Comparison of ENCODE assay signal across 1 cellular context in genomic region chr9:122930933-122931850, GRCh38.
A peak's percentile ranks its signal among the peaks of the same experiment; 100 is the strongest.
TF ChIP-seq lines count a peak whose summit lies in the region.

Gene ZBTB26, minus strand, starts transcription at chr9:122931512. Its CDS starts 11,578 bp downstream, at chr9:122919934.

TF ChIP-seq in HepG2, 621 proteins besides CTCF, POLR2A, EP300 and RAD21 (continued from another document and continues in another):
- TF ChIP-seq BATF2 (CRISPR knock-in tag; IDR thresholded peaks at IDR 0.05) (no peak), RBAK (CRISPR knock-in tag; IDR thresholded peaks at IDR 0.05) (peak; percentile 42; the same call in 1 of the 2 replicates), ZFYVE20 (CRISPR knock-in tag; IDR thresholded peaks at IDR 0.05; ENCODE audit: borderline replicate concordance, low read depth) (no peak), CREBL2 (CRISPR knock-in tag; IDR thresholded peaks at IDR 0.05; ENCODE audit: borderline replicate concordance) (no peak), ZNF569 (CRISPR knock-in tag; IDR thresholded peaks at IDR 0.05; ENCODE audit: borderline replicate concordance) (no peak), ZNF552 (CRISPR knock-in tag; IDR thresholded peaks at IDR 0.05; ENCODE audit: borderline replicate concordance) (0 out of 2 replicates have a peak, but pooled peaks have one; percentile 25), ZNF318 (CRISPR knock-in tag; IDR thresholded peaks at IDR 0.05) (no peak), CHD4 (IDR thresholded peaks at IDR 0.05; ENCODE audit: borderline replicate concordance, low read length) (no peak), XRCC5 (optimal IDR thresholded peaks at IDR 0.05; ENCODE audit: low read length) (peak; percentile 84), ZNF83 (CRISPR knock-in tag; IDR thresholded peaks at IDR 0.05; ENCODE audit: borderline replicate concordance) (no peak; the same call in 1 of the 2 replicates), MED8 (CRISPR knock-in tag; IDR thresholded peaks at IDR 0.05; ENCODE audit: insufficient replicate concordance) (peak; percentile 74), GLMP (CRISPR knock-in tag; IDR thresholded peaks at IDR 0.05; ENCODE audit: borderline replicate concordance) (no peak), ZNF672 (CRISPR knock-in tag; IDR thresholded peaks at IDR 0.05) (no peak), MLXIP (CRISPR knock-in tag; IDR thresholded peaks at IDR 0.05; ENCODE audit: borderline replicate concordance) (no peak), TFDP2 (CRISPR knock-in tag; IDR thresholded peaks at IDR 0.05) (peak; percentile 57; the same call in 1 of the 2 replicates), PREB (CRISPR knock-in tag; IDR thresholded peaks at IDR 0.05) (0 out of 2 replicates have a peak, but pooled peaks have one; percentile 18), PRDM10 (CRISPR knock-in tag; IDR thresholded peaks at IDR 0.05; ENCODE audit: low read depth) (peak; percentile 44; the same call in 1 of the 2 replicates), ZNF280B (CRISPR knock-in tag; IDR thresholded peaks at IDR 0.05; ENCODE audit: borderline replicate concordance) (0 out of 2 replicates have a peak, but pooled peaks have one; percentile 23), ZNF678 (CRISPR knock-in tag; IDR thresholded peaks at IDR 0.05) (no peak), ZFP41 (CRISPR knock-in tag; IDR thresholded peaks at IDR 0.05; ENCODE audit: borderline replicate concordance) (no peak; the same call in 1 of the 2 replicates), FOXA3 (CRISPR knock-in tag; IDR thresholded peaks at IDR 0.05) (peak; percentile 48), FOXJ3 (CRISPR knock-in tag; IDR thresholded peaks at IDR 0.05; ENCODE audit: borderline replicate concordance) (peak; percentile 58), ARNT2 (CRISPR knock-in tag; IDR thresholded peaks at IDR 0.05; ENCODE audit: low read depth) (no peak), ZNF496 (CRISPR knock-in tag; IDR thresholded peaks at IDR 0.05; ENCODE audit: insufficient replicate concordance) (no peak), ZNF468 (CRISPR knock-in tag; IDR thresholded peaks at IDR 0.05) (no peak), TBL1XR1 (IDR thresholded peaks at IDR 0.05; ENCODE audit: borderline replicate concordance, low read length, partially characterized antibody) (no peak), ZMYM3 (CRISPR knock-in tag; IDR thresholded peaks at IDR 0.05) (peak; percentile 11; the same call in 1 of the 2 replicates), POGK (CRISPR knock-in tag; conservative IDR thresholded peaks at IDR 0.05) (peak; percentile 43; the same call in 1 of the 2 replicates), FOXK2 (IDR thresholded peaks at IDR 0.05) (peak; percentile 46; the same call in 1 of the 2 replicates), YEATS2 (CRISPR knock-in tag; IDR thresholded peaks at IDR 0.05; ENCODE audit: borderline replicate concordance) (peak; percentile 94; the same call in 1 of the 2 replicates), ZBTB3 (CRISPR knock-in tag; IDR thresholded peaks at IDR 0.05; ENCODE audit: borderline replicate concordance, low read depth) (peak; percentile 13; the same call in 1 of the 2 replicates)
